Comparison of ENCODE assay signal across 1 cellular context in the genomic region with DNA sequence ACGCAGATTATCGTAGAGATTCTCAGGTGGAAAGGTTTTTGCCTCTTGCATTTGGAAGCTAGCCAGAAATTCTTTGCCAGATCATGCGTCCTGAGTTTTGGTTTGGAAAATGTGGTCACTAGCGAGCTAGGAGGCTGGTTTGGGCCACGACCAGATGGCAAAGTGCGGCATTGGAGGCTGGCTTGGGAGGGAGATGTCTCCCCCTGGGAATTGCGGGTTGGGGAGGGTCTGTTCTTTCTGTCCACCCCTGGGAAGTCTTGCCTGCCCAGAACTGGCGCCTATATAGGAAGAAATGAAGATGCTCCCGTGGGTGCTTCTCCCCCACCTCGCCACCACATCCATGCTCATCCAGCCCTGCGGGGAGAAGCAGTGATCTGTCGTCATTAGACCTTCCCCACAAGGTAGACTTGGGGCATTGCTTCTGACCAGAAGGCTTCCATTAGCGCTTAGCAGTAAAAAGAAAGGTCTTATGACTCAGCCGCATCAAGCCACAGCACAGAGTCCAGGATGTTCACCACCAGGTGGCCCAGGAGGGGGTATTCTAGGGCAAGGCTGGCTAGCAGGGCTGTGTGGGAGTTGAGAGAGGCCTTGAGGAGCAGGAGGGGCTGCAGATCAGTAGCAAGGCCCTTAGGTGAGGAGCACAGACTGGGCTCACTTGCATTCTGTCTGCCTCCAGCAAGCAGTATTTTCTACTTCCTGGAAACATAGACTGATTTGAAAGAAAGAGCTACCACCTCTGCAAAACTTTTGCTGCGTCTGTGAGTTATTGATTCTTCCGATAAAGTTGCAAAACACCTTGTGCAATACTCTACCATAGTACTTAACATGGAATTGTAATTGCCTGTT.
A peak's percentile ranks its signal among the peaks of the same experiment; 100 is the strongest.
TF ChIP-seq lines count a peak whose summit lies in the region.

No MANE protein-coding gene starts in this region.

TF ChIP-seq in K562, 482 proteins besides CTCF, POLR2A, EP300 and RAD21 (continued from another document and continues in another):
- TF ChIP-seq ARNT (IDR thresholded peaks at IDR 0.05) (no peak; a peak in 1 of 4 replicates), NFATC3 (IDR thresholded peaks at IDR 0.05) (no peak), CBX2 (IDR thresholded peaks at IDR 0.05; ENCODE audit: insufficient read depth, low read length, poor library complexity, severe bottlenecking) (no peak), SNAPC5 (CRISPR knock-in tag; IDR thresholded peaks at IDR 0.05) (no peak), MXI1 (IDR thresholded peaks at IDR 0.05; ENCODE audit: low read depth, low read length) (no peak), JUNB (CRISPR knock-in tag; conservative IDR thresholded peaks at IDR 0.05) (no peak), RBBP5 (IDR thresholded peaks at IDR 0.05; ENCODE audit: borderline replicate concordance, insufficient read depth, low read length, poor library complexity, severe bottlenecking) (peak; percentile 69), CC2D1A (IDR thresholded peaks at IDR 0.05) (peak; percentile 51; the same call in 1 of the 2 replicates), GATA2 (CRISPR knock-in tag; IDR thresholded peaks at IDR 0.05) (peak; percentile 50; the same call in 1 of the 2 replicates), DDX20 (tag; IDR thresholded peaks at IDR 0.05; ENCODE audit: low read depth) (no peak), POLR2H (tag; IDR thresholded peaks at IDR 0.05; ENCODE audit: low read depth) (peak; percentile 38; the same call in 1 of the 2 replicates), ZBTB8A (IDR thresholded peaks at IDR 0.05; ENCODE audit: partially characterized antibody) (no peak), FOXK1 (CRISPR knock-in tag; IDR thresholded peaks at IDR 0.05; ENCODE audit: borderline replicate concordance) (no peak), ETV6 (IDR thresholded peaks at IDR 0.05; ENCODE audit: borderline replicate concordance in 1 of 2, low read depth in 2 of 2, low read length in 1 of 2) (peak in 1 of 2 experiments; percentile 29; a peak in 1 of 4 replicates), ETV6 (CRISPR knock-in tag; IDR thresholded peaks at IDR 0.05; ENCODE audit: borderline replicate concordance) (no peak), HMBOX1 (IDR thresholded peaks at IDR 0.05) (peak; percentile 80), ARID2 (IDR thresholded peaks at IDR 0.05) (peak; percentile 64), ZNF584 (CRISPR knock-in tag; IDR thresholded peaks at IDR 0.05; ENCODE audit: low read depth) (no peak), ZFPM2 (CRISPR knock-in tag; IDR thresholded peaks at IDR 0.05) (no peak), ZNF75A (CRISPR knock-in tag; IDR thresholded peaks at IDR 0.05) (no peak), ZNF174 (CRISPR knock-in tag; IDR thresholded peaks at IDR 0.05) (no peak; the same call in 1 of the 2 replicates), ZNF146 (CRISPR knock-in tag; IDR thresholded peaks at IDR 0.05; ENCODE audit: unreplicated experiment) (no peak), ZNF121 (CRISPR knock-in tag; conservative IDR thresholded peaks at IDR 0.05) (no peak), ZFP91 (CRISPR knock-in tag; IDR thresholded peaks at IDR 0.05) (no peak), ILK (tag; IDR thresholded peaks at IDR 0.05; ENCODE audit: borderline replicate concordance, low read depth) (no peak), NR2F6 (CRISPR knock-in tag; IDR thresholded peaks at IDR 0.05) (no peak), NR3C1 (CRISPR knock-in tag; IDR thresholded peaks at IDR 0.05) (no peak), ZNF551 (CRISPR knock-in tag; IDR thresholded peaks at IDR 0.05) (no peak), SIN3B (IDR thresholded peaks at IDR 0.05; ENCODE audit: low read depth) (no peak), ERF (CRISPR knock-in tag; IDR thresholded peaks at IDR 0.05) (no peak), EWSR1 (IDR thresholded peaks at IDR 0.05; ENCODE audit: borderline replicate concordance, low read depth, partially characterized antibody) (no peak), HNRNPUL1 (IDR thresholded peaks at IDR 0.05; ENCODE audit: low read length) (no peak), BRD4 (IDR thresholded peaks at IDR 0.05) (0 out of 2 replicates have a peak, but pooled peaks have one; percentile 43), ZNF140 (CRISPR knock-in tag; IDR thresholded peaks at IDR 0.05) (no peak), RUNX1 (IDR thresholded peaks at IDR 0.05; ENCODE audit: low read depth) (peak; percentile 18; the same call in 1 of the 2 replicates), E4F1 (CRISPR knock-in tag; IDR thresholded peaks at IDR 0.05; ENCODE audit: borderline replicate concordance) (no peak; the same call in 1 of the 2 replicates)
- TF ChIP-seq, protein P1, sequence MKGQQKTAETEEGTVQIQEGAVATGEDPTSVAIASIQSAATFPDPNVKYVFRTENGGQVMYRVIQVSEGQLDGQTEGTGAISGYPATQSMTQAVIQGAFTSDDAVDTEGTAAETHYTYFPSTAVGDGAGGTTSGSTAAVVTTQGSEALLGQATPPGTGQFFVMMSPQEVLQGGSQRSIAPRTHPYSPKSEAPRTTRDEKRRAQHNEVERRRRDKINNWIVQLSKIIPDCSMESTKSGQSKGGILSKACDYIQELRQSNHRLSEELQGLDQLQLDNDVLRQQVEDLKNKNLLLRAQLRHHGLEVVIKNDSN (CRISPR knock-in tag; IDR thresholded peaks at IDR 0.05) = 0 out of 2 replicates have a peak, but pooled peaks have one; percentile 53
- TF ChIP-seq, protein P2, sequence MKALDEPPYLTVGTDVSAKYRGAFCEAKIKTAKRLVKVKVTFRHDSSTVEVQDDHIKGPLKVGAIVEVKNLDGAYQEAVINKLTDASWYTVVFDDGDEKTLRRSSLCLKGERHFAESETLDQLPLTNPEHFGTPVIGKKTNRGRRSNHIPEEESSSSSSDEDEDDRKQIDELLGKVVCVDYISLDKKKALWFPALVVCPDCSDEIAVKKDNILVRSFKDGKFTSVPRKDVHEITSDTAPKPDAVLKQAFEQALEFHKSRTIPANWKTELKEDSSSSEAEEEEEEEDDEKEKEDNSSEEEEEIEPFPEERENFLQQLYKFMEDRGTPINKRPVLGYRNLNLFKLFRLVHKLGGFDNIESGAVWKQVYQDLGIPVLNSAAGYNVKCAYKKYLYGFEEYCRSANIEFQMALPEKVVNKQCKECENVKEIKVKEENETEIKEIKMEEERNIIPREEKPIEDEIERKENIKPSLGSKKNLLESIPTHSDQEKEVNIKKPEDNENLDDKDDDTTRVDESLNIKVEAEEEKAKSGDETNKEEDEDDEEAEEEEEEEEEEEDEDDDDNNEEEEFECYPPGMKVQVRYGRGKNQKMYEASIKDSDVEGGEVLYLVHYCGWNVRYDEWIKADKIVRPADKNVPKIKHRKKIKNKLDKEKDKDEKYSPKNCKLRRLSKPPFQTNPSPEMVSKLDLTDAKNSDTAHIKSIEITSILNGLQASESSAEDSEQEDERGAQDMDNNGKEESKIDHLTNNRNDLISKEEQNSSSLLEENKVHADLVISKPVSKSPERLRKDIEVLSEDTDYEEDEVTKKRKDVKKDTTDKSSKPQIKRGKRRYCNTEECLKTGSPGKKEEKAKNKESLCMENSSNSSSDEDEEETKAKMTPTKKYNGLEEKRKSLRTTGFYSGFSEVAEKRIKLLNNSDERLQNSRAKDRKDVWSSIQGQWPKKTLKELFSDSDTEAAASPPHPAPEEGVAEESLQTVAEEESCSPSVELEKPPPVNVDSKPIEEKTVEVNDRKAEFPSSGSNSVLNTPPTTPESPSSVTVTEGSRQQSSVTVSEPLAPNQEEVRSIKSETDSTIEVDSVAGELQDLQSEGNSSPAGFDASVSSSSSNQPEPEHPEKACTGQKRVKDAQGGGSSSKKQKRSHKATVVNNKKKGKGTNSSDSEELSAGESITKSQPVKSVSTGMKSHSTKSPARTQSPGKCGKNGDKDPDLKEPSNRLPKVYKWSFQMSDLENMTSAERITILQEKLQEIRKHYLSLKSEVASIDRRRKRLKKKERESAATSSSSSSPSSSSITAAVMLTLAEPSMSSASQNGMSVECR (CRISPR knock-in tag; IDR thresholded peaks at IDR 0.05) = peak; percentile 72; the same call in 1 of the 2 replicates
- TF ChIP-seq, protein P3, sequence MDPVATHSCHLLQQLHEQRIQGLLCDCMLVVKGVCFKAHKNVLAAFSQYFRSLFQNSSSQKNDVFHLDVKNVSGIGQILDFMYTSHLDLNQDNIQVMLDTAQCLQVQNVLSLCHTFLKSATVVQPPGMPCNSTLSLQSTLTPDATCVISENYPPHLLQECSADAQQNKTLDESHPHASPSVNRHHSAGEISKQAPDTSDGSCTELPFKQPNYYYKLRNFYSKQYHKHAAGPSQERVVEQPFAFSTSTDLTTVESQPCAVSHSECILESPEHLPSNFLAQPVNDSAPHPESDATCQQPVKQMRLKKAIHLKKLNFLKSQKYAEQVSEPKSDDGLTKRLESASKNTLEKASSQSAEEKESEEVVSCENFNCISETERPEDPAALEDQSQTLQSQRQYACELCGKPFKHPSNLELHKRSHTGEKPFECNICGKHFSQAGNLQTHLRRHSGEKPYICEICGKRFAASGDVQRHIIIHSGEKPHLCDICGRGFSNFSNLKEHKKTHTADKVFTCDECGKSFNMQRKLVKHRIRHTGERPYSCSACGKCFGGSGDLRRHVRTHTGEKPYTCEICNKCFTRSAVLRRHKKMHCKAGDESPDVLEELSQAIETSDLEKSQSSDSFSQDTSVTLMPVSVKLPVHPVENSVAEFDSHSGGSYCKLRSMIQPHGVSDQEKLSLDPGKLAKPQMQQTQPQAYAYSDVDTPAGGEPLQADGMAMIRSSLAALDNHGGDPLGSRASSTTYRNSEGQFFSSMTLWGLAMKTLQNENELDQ (CRISPR knock-in tag; IDR thresholded peaks at IDR 0.05; ENCODE audit: borderline replicate concordance) = no peak
- TF ChIP-seq, protein P4, sequence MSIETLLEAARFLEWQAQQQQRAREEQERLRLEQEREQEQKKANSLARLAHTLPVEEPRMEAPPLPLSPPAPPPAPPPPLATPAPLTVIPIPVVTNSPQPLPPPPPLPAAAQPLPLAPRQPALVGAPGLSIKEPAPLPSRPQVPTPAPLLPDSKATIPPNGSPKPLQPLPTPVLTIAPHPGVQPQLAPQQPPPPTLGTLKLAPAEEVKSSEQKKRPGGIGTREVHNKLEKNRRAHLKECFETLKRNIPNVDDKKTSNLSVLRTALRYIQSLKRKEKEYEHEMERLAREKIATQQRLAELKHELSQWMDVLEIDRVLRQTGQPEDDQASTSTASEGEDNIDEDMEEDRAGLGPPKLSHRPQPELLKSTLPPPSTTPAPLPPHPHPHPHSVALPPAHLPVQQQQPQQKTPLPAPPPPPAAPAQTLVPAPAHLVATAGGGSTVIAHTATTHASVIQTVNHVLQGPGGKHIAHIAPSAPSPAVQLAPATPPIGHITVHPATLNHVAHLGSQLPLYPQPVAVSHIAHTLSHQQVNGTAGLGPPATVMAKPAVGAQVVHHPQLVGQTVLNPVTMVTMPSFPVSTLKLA (conservative IDR thresholded peaks at IDR 0.05) = peak; percentile 13 to 53; a peak in 2 of 4 replicates
- TF ChIP-seq, protein P5, sequence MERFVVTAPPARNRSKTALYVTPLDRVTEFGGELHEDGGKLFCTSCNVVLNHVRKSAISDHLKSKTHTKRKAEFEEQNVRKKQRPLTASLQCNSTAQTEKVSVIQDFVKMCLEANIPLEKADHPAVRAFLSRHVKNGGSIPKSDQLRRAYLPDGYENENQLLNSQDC (CRISPR knock-in tag; IDR thresholded peaks at IDR 0.05) = no peak
- TF ChIP-seq, protein P6, sequence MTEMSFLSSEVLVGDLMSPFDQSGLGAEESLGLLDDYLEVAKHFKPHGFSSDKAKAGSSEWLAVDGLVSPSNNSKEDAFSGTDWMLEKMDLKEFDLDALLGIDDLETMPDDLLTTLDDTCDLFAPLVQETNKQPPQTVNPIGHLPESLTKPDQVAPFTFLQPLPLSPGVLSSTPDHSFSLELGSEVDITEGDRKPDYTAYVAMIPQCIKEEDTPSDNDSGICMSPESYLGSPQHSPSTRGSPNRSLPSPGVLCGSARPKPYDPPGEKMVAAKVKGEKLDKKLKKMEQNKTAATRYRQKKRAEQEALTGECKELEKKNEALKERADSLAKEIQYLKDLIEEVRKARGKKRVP (CRISPR knock-in tag; IDR thresholded peaks at IDR 0.05) = peak; percentile 7; the same call in 1 of the 2 replicates
- TF ChIP-seq, protein P7, sequence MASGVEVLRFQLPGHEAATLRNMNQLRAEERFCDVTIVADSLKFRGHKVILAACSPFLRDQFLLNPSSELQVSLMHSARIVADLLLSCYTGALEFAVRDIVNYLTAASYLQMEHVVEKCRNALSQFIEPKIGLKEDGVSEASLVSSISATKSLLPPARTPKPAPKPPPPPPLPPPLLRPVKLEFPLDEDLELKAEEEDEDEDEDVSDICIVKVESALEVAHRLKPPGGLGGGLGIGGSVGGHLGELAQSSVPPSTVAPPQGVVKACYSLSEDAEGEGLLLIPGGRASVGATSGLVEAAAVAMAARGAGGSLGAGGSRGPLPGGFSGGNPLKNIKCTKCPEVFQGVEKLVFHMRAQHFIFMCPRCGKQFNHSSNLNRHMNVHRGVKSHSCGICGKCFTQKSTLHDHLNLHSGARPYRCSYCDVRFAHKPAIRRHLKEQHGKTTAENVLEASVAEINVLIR (CRISPR knock-in tag; IDR thresholded peaks at IDR 0.05) = peak; percentile 37; the same call in 1 of the 2 replicates
